ENCODE assay signal across 8 cellular contexts in genomic region chr16:28879841-28880588, GRCh38. TPM values are rescaled to one million over a fixed set of nuclear protein-coding genes. Genes with fewer than 3 reads are reported as not detected.
DNase-seq lines count a peak whose midpoint lies in the region; ATAC-seq and TF ChIP-seq lines count a peak whose summit lies in the region.

No MANE protein-coding gene starts in this region.

- H3K9ac ChIP-seq in rectal smooth muscle tissue (ENCODE audit: low read length), result no peak overlapping the region

- peak overlapping the region; percentile 74 for H3K4me3 ChIP-seq in rectal smooth muscle tissue (ENCODE audit: low read length)
- H3K4me3 ChIP-seq in uterus, result peak overlapping the region; percentile 49 to 65

- in situ Hi-C loops in GM13977 (cut with MboI; ENCODE audit: low pct_unique_long_range_greater_than_20kb, low sequenced_read_pairs, unreplicated experiment), result loop anchor here (10.0 kb wide), 1 partner anchor 65 kb away; no protein-coding TSS in a partner anchor

- intact Hi-C loops in uterus (cut with DNase I; ENCODE audit: low total_unique reads), result loop anchor here (10.0 kb wide), 1 partner anchor 45 kb away; the partner anchor contains the start of gene RABEP2

- ATAC-seq in HG02870 (IDR thresholded peaks at IDR 0.05; ENCODE audit: unreplicated experiment), result peak; percentile 67

- H3K36me3 ChIP-seq in rectal smooth muscle tissue (ENCODE audit: control insufficient read depth, insufficient read depth, low read length), result no peaks in the 10 kb centered on the region
- H3K36me3 ChIP-seq in uterus, result no peaks in the 10 kb centered on the region

- TF ChIP-seq POLR2A in uterus (IDR thresholded peaks at IDR 0.05), result peak in 1 of 2 donors; percentile 17

- H3K27me3 ChIP-seq in rectal smooth muscle tissue (ENCODE audit: control insufficient read depth, insufficient read depth, low read length), result peaks cover 3% of the 10 kb centered on the region
- no peaks in the 10 kb centered on the region for H3K27me3 ChIP-seq in uterus

- TF ChIP-seq CTCF in GM13977 (IDR thresholded peaks at IDR 0.05; ENCODE audit: extremely low read depth, insufficient read depth, missing control alignments) (no peak), uterus (IDR thresholded peaks at IDR 0.05) (peak in 3 of 4 experiments; percentile 18 to 33 (median 19))

- DNase-seq in GM13977 (ENCODE audit: low spot score) (peak; percentile 98), NCI-H187 (lab: John Stamatoyannopoulos, UW) (peak; percentile 43 to 60), T-helper 2 cell (peak; percentile 63 to 90 (median 85)), anterior cingulate cortex (lab: John Stamatoyannopoulos, UW) (peak; percentile 31 to 87 (median 78)), hepatic stellate cell (ENCODE audit: low spot score) (peak; percentile 100), uterus (peak; percentile 83 to 86)

- H3K9me3 ChIP-seq in uterus, result no peaks in the 10 kb centered on the region

- peaks cover 4% of the 10 kb centered on the region for H3K4me1 ChIP-seq in rectal smooth muscle tissue (ENCODE audit: control insufficient read depth, insufficient read depth, low read length)
- peaks cover 0 to 10% of the 10 kb centered on the region in 2 donors for H3K4me1 ChIP-seq in uterus

- no peak overlapping the region for H3K27ac ChIP-seq in rectal smooth muscle tissue (ENCODE audit: low read depth, low read length)
- peak overlapping the region in 1 of 2 donors; percentile 42 for H3K27ac ChIP-seq in uterus

RNA-seq across cellular contexts. Expression of gene ATP2A1, which starts 1.7 kb away (rescaled TPM):
- total RNA-seq in uterus, result 1 to 10 TPM in 1 of 4 donors, not detected in 3; 1.6 TPM

RNA-seq across cellular contexts. Expression of gene SH2B1, which starts 16.4 kb away (rescaled TPM):
- total RNA-seq in uterus, result 10 to 100 TPM in 3 of 4 donors, 1 to 10 TPM in 1; 9.1 to 63.3 (median 21.4) TPM

RNA-seq across cellular contexts. Expression of gene TUFM, which starts 33.9 kb away (rescaled TPM):
- total RNA-seq in uterus, result 10 to 100 TPM; 48.3 to 92.9 (median 61.6) TPM

RNA-seq across cellular contexts. Expression of gene RABEP2, which starts 45.0 kb away (rescaled TPM):
- 10 to 100 TPM in 2 of 4 donors, 1 to 10 TPM in 2; 4.9 to 41.1 (median 9.3) TPM for total RNA-seq in uterus

RNA-seq across cellular contexts. Expression of gene CD19, which starts 51.8 kb away (rescaled TPM):
- total RNA-seq in uterus, result 1 to 10 TPM in 1 of 4 donors, not detected in 3; 1.5 TPM
